8 cellular contexts compared by ENCODE assay signal in the genomic region with DNA sequence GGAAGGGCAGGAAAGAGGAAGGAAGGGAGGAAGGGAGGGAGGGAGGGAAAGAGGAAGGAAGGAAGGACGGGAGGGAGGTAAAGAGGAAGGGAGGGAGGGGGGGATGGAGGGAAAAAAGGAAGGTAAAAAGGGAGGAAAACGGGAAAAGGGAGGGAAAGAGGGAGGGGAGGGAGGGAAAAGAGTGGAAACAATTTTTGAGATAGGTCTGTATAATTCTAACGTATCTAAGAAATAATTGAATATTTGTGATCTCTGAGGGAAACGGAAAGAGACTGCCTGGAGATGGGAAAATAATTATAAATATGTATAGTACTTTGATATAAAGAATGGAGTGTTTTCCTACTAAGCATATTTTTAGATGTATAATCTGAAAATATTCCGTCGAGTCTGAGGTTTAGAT.
"Had no signal": no experiment of that assay in that cellular context is flagged by ENCODE, and none has a peak within 500 bp of the region (broad histone marks: within the 10 kb centered on the region; RNA-seq: fewer than 3 reads in every experiment).

No MANE protein-coding gene starts in this region.

- H3K27ac ChIP-seq: HL-60, KMS-11 had no signal

- H3K9ac ChIP-seq: KMS-11 had no signal

- DNase-seq: IMR-90, Karpas-422, KBM-7, KG1 had no signal

- H3K4me3 Mint-ChIP-seq: IgD-negative memory B cell had no signal

- H3K4me1 Mint-ChIP-seq: IgD-negative memory B cell had no signal

- H3K4me2 ChIP-seq: KMS-11 had no signal

- H3K27ac Mint-ChIP-seq: IgD-negative memory B cell had no signal

- FAIRE-seq: HTR-8/SVneo had no signal
